13 cellular contexts compared by ENCODE assay signal in the genomic region with DNA sequence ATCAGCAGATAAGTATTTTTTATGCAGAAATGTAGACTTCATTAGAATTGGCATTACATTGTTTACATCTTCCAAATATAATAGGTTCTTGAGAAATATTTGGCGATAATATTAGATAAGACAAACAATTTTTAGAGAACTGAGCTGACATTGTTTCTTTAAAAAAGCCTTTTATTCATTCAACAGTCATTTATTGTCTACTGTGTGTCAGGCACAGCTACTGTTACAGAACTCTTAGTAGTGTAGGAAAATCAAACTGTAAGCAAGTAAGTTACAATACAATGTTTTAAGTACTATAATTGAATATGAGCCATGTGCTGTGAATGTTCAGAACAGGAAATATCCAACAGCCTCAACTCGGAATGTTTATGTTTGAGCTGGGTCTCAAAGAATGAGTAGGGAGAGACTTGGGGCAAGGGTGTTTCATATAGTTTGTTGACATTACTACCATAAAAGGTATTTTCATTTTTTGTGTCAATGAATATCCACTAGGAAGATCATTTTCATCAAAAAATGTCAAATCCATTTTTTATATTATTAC.
DNase-seq lines count a peak whose midpoint lies in the region; ATAC-seq, FAIRE-seq and TF ChIP-seq lines count a peak whose summit lies in the region.
"Had no signal": no experiment of that assay in that cellular context is flagged by ENCODE, and none has a peak within 500 bp of the region (broad histone marks: within the 10 kb centered on the region; RNA-seq: fewer than 3 reads in every experiment).

No MANE protein-coding gene starts in this region.

- no peak for TF ChIP-seq RAD21 in HepG2 (CRISPR knock-in tag; IDR thresholded peaks at IDR 0.05)

- peaks cover 51% of the 10 kb centered on the region for H3K36me3 Mint-ChIP-seq in activated naive CD8-positive, alpha-beta T cell treated with anti-CD3 and anti-CD28 coated beads for 36 hours

- POLR2A ChIA-PET in HepG2 (lab: Yijun Ruan, JAX) = interaction anchor here (0.8 kb wide), 1 partner anchor 215 kb away, joined by 3 read pairs; no protein-coding TSS in a partner anchor

- H3K9ac ChIP-seq in HepG2 (ENCODE audit: insufficient read depth, low read depth, low read length) = no peak overlapping the region

- no peak overlapping the region for H3K4me3 ChIP-seq in HepG2 (replicated peaks in 1 of 3; ENCODE audit: insufficient read depth in 1 of 3, low read depth in 2 of 3, low read length in 3 of 3)
- H3K4me3 ChIP-seq in right lobe of liver = no peak overlapping the region
- H3K4me3 ChIP-seq in transverse colon = no peak overlapping the region
- H3K4me3 ChIP-seq in coronary artery = no peak overlapping the region

- in situ Hi-C loops in HepG2 (cut with HindIII; ENCODE audit: extremely low pct_ligation_motif_present, low pct_unique_long_range_greater_than_20kb) (loop anchor here (25.0 kb wide), 1 partner anchor 491 kb away; no protein-coding TSS in a partner anchor), transverse colon (cut with MboI; ENCODE audit: low pct_ligation_motif_present in 1 of 4, low pct_unique_long_range_greater_than_20kb in 1 of 4, low sequenced_read_pairs in 3 of 4) (loop anchor here in 2 of 4 donors (10.0 to 25.0 kb wide), 2 partner anchors 213 to 216 kb away; a partner anchor contains a TSS)

- no peak for TF ChIP-seq POLR2A in HepG2 (IDR thresholded peaks at IDR 0.05; ENCODE audit: insufficient read depth in 1 of 2, low read depth in 2 of 2, low read length in 2 of 2)
- TF ChIP-seq POLR2A in right lobe of liver (IDR thresholded peaks at IDR 0.05) = no peak
- TF ChIP-seq POLR2A in transverse colon (IDR thresholded peaks at IDR 0.05) = no peak

- H3K27me3 ChIP-seq in HepG2 (ENCODE audit: control insufficient read depth in 1 of 2, insufficient read depth in 2 of 2, low read length in 2 of 2) = no peaks in the 10 kb centered on the region
- no peaks in the 10 kb centered on the region for H3K27me3 ChIP-seq in right lobe of liver
- no peaks in the 10 kb centered on the region for H3K27me3 ChIP-seq in transverse colon

- DNase-seq in HepG2 (ENCODE audit: low spot score) (no peak), right lobe of liver (no peak), kidney tubule cell (ENCODE audit: low spot score) (peak; percentile 20), transverse colon (no peak), coronary artery (ENCODE audit: low spot score) (no peak), NCI-H2029 (lab: John Stamatoyannopoulos, UW) (no peak), AG08396 (ENCODE audit: low spot score) (no peak)
- DNase-seq in activated naive CD8-positive, alpha-beta T cell treated with anti-CD3 and anti-CD28 coated beads for 36 hours = no peak
- DNase-seq: activated CD8-positive, alpha-beta memory T cell treated with anti-CD3 and anti-CD28 coated beads for 24 hours; effector CD8-positive, alpha-beta T cell; NCI-H1092 treated with DMSO at 0.1 percent for 48 hours had no signal

- H3K9me3 ChIP-seq in HepG2 (ENCODE audit: low read length) (no peaks in the 10 kb centered on the region), right lobe of liver (no peaks in the 10 kb centered on the region), transverse colon (no peaks in the 10 kb centered on the region)

- ATAC-seq in HepG2 (no peak), right lobe of liver (no peak)

- no peak overlapping the region for H2AFZ ChIP-seq in HepG2 (ENCODE audit: low read length)

- peak overlapping the region; percentile 88 for H3K27ac ChIP-seq in HepG2 (ENCODE audit: extremely low read length, insufficient read depth, low read length)
- no peak overlapping the region for H3K27ac ChIP-seq in right lobe of liver
- H3K27ac ChIP-seq in transverse colon = peak overlapping the region; percentile 51 to 69 (median 61)
- H3K27ac ChIP-seq in coronary artery = no peak overlapping the region

- CTCF ChIA-PET in HepG2 (lab: Yijun Ruan, JAX; ENCODE audit: low intra/inter-chr PET ratio, low total read pairs) = no interaction called here

- FAIRE-seq in HepG2 (lab: Jason Lieb, UNC) = no peak
- FAIRE-seq: RCC 7860 had no signal

- H3K36me3 ChIP-seq in HepG2 (replicated peaks in 1 of 2; ENCODE audit: control insufficient read depth in 1 of 2, insufficient read depth in 2 of 2, low read length in 2 of 2) (no peaks in the 10 kb centered on the region), right lobe of liver (no peaks in the 10 kb centered on the region), transverse colon (no peaks in the 10 kb centered on the region)

- BruUV-seq in HepG2 (replicated peaks; lab: Mats Ljungman, UMichigan) = no TSS peak

- peaks cover 74% of the 10 kb centered on the region for H3K4me1 ChIP-seq in HepG2 (ENCODE audit: insufficient read depth, low read length)
- peaks cover 0 to 29% (median 2%) of the 10 kb centered on the region in 4 donors for H3K4me1 ChIP-seq in right lobe of liver
- H3K4me1 ChIP-seq in transverse colon = peaks cover 12 to 76% (median 32%) of the 10 kb centered on the region in 4 donors

- peaks cover 90% of the 10 kb centered on the region for H3K4me1 Mint-ChIP-seq in activated naive CD8-positive, alpha-beta T cell treated with anti-CD3 and anti-CD28 coated beads for 36 hours

- 72% methylated on average over 2 of the region's 2 CpGs for WGBS in HepG2 (ENCODE audit: low lambda C conversion rate)
- 51% methylated on average over 2 of the region's 2 CpGs for WGBS in right lobe of liver (ENCODE audit: insufficient coverage, low coverage, low lambda C conversion rate, missing lambda C conversion rate)
- 46 to 51% methylated on average over 2 of the region's 2 CpGs for WGBS in transverse colon (ENCODE audit: low coverage in 1 of 2), 2 donors

- peak overlapping the region; percentile 41 for H3K4me3 Mint-ChIP-seq in activated naive CD8-positive, alpha-beta T cell treated with anti-CD3 and anti-CD28 coated beads for 36 hours

- TF ChIP-seq EP300 in HepG2 (IDR thresholded peaks at IDR 0.05; ENCODE audit: low read depth in 2 of 2, low read length in 2 of 2) = no peak
- no peak for TF ChIP-seq EP300 in HepG2 (CRISPR knock-in tag; IDR thresholded peaks at IDR 0.05; ENCODE audit: borderline replicate concordance)
- TF ChIP-seq EP300 in transverse colon (IDR thresholded peaks at IDR 0.05; ENCODE audit: low read depth) = no peak

- H3K9me3 Mint-ChIP-seq in activated naive CD8-positive, alpha-beta T cell treated with anti-CD3 and anti-CD28 coated beads for 36 hours = peaks cover 9% of the 10 kb centered on the region

- no peaks in the 10 kb centered on the region for H4K20me1 ChIP-seq in HepG2 (ENCODE audit: insufficient read depth, low read length)

- no peak overlapping the region for H3K4me2 ChIP-seq in HepG2 (ENCODE audit: low read depth, low read length)

- H3K27ac Mint-ChIP-seq in activated naive CD8-positive, alpha-beta T cell treated with anti-CD3 and anti-CD28 coated beads for 36 hours = peak overlapping the region; percentile 92

- peaks cover 23% of the 10 kb centered on the region for H3K79me2 ChIP-seq in HepG2 (ENCODE audit: insufficient read depth, low read length)

- intact Hi-C loops in HepG2 (cut with micrococcal nuclease; ENCODE audit: unreplicated experiment) (loop anchor here (1.0 kb wide), 1 partner anchor 113 kb away; no protein-coding TSS in a partner anchor), right lobe of liver (cut with DNase I) (no loop called here), transverse colon (cut with DNase I; ENCODE audit: low total_unique reads) (no loop called here)

- H3K27me3 Mint-ChIP-seq in activated naive CD8-positive, alpha-beta T cell treated with anti-CD3 and anti-CD28 coated beads for 36 hours = no peaks in the 10 kb centered on the region
- H3K27me3 Mint-ChIP-seq: progenitor cell of endocrine pancreas had no signal

- no peak for TF ChIP-seq CTCF in HepG2 (CRISPR knock-in tag; IDR thresholded peaks at IDR 0.05)
- TF ChIP-seq CTCF in right lobe of liver (IDR thresholded peaks at IDR 0.05) = no peak
- TF ChIP-seq CTCF in transverse colon (IDR thresholded peaks at IDR 0.05) = no peak
- TF ChIP-seq CTCF in coronary artery (IDR thresholded peaks at IDR 0.05) = no peak

TF ChIP-seq in HepG2, 621 proteins besides CTCF, POLR2A, EP300 and RAD21:
- TF ChIP-seq ZKSCAN5 (CRISPR knock-in tag; IDR thresholded peaks at IDR 0.05) (no peak), ZNF282 (IDR thresholded peaks at IDR 0.05; ENCODE audit: partially characterized antibody) (no peak), ZNF3 (CRISPR knock-in tag; IDR thresholded peaks at IDR 0.05) (peak; percentile 69; the same call in 1 of the 2 replicates)

Comparison
In these comparisons a context has a peak if more than half of its experiments do, and no peak if none do; other contexts are left out.
1. H3K27ac ChIP-seq: peak in HepG2 (single experiment) and transverse colon (4 of 4); none in right lobe of liver (0 of 3) and coronary artery (0 of 2).